In genomic region chr11:117239295-117239694, GRCh38 we compare ENCODE assay signal across 14 cellular contexts. TPM values are rescaled to one million over a fixed set of nuclear protein-coding genes. Genes with fewer than 3 reads are reported as not detected.
DNase-seq lines count a peak whose midpoint lies in the region; ATAC-seq, FAIRE-seq and TF ChIP-seq lines count a peak whose summit lies in the region.
"Had no signal": no experiment of that assay in that cellular context is flagged by ENCODE, and none has a peak within 500 bp of the region (broad histone marks: within the 10 kb centered on the region; RNA-seq: fewer than 3 reads in every experiment).

No MANE protein-coding gene starts in this region.

- TF ChIP-seq POLR2A in endothelial cell of umbilical vein (IDR thresholded peaks at IDR 0.05; ENCODE audit: low read depth, low read length): no peak

- BruUV-seq in Panc1 (replicated peaks; lab: Mats Ljungman, UMichigan) (no TSS peak), endothelial cell of umbilical vein (replicated peaks; lab: Mats Ljungman, UMichigan) (no TSS peak)

- FAIRE-seq in endothelial cell of umbilical vein (lab: Jason Lieb, UNC): peak; percentile 79

- no peaks in the 10 kb centered on the region for H3K9me3 ChIP-seq in Panc1 (ENCODE audit: control insufficient read depth, insufficient read depth, low read depth, low read length)
- H3K9me3 ChIP-seq in endothelial cell of umbilical vein (replicated peaks; ENCODE audit: control insufficient read depth, insufficient read depth, low read length): no peaks in the 10 kb centered on the region
- no peaks in the 10 kb centered on the region for H3K9me3 ChIP-seq in osteoblast (ENCODE audit: low read depth, low read length)

- H3K27ac ChIP-seq in Panc1 (ENCODE audit: low read length) (no peak overlapping the region), endothelial cell of umbilical vein (ENCODE audit: insufficient read depth, low read depth, low read length) (peak overlapping the region; percentile 52), osteoblast (ENCODE audit: low read depth, low read length) (peak overlapping the region; percentile 71)

- no peak overlapping the region for H3K9ac ChIP-seq in endothelial cell of umbilical vein (replicated peaks; ENCODE audit: extremely low read depth, insufficient read depth, low read length)

- H3K36me3 ChIP-seq in Panc1 (ENCODE audit: control insufficient read depth, insufficient read depth, low read length) (peaks cover 10% of the 10 kb centered on the region), endothelial cell of umbilical vein (ENCODE audit: control insufficient read depth in 2 of 2, extremely low read depth in 1 of 2, insufficient read depth in 2 of 2, low read length in 2 of 2) (peaks cover 3 to 6% of the 10 kb centered on the region in 2 experiments), osteoblast (ENCODE audit: insufficient read depth, low read length) (peaks cover 24% of the 10 kb centered on the region)

- H3K4me1 Mint-ChIP-seq in activated T-helper 1 cell treated with anti-CD3 and anti-CD28 coated beads, Interleukin-12 subunit alpha, Interleukin-12 subunit beta, Interleukin-2, Interleukin-4 antibody, amounts not matched to agents 30 ng/mL and 10 ng/mL and 1 ng/mL, durations not matched to agents 14 hours and 24 hours and 36 hours (ENCODE audit: low read depth): peaks cover 2% of the 10 kb centered on the region

- ATAC-seq in Panc1 (peak; percentile 83), GM21390 (IDR thresholded peaks at IDR 0.05; ENCODE audit: unreplicated experiment) (no peak)

- H2AFZ ChIP-seq in endothelial cell of umbilical vein (ENCODE audit: low read depth, low read length): no peak overlapping the region
- H2AFZ ChIP-seq in osteoblast (ENCODE audit: low read length): no peak overlapping the region

- CTCF ChIA-PET in Panc1 (lab: Charles Lee): no interaction called here
- CTCF ChIA-PET in endothelial cell of umbilical vein (lab: Charles Lee): interaction anchor here (0.6 to 2.1 kb wide), 6 partner anchors 17 to 814 kb away, joined by 3 to 6 read pairs (median 4); partner anchors contain the start of gene CEP164

- TF ChIP-seq CTCF in Panc1 (IDR thresholded peaks at IDR 0.05) (no peak), endothelial cell of umbilical vein (IDR thresholded peaks at IDR 0.05; ENCODE audit: extremely low read depth in 1 of 2, insufficient read depth in 1 of 2, low read depth in 1 of 2, low read length in 2 of 2) (peak; percentile 11 to 50), osteoblast (IDR thresholded peaks at IDR 0.05; ENCODE audit: extremely low read depth, low read depth, low read length) (peak; percentile 83)

- H4K20me1 ChIP-seq in endothelial cell of umbilical vein (replicated peaks; ENCODE audit: control insufficient read depth, extremely low read depth, insufficient read depth, low read length) (no peaks in the 10 kb centered on the region), osteoblast (ENCODE audit: insufficient read depth, low read length) (no peaks in the 10 kb centered on the region)

- dilution Hi-C loops in endothelial cell of umbilical vein (cut with MboI; ENCODE audit: extremely low pct_ligation_motif_present, low sequenced_read_pairs): no loop called here

- peaks cover 17% of the 10 kb centered on the region for H3K36me3 Mint-ChIP-seq in activated T-helper 1 cell treated with anti-CD3 and anti-CD28 coated beads, Interleukin-12 subunit alpha, Interleukin-12 subunit beta, Interleukin-2, Interleukin-4 antibody, amounts not matched to agents 30 ng/mL and 10 ng/mL and 1 ng/mL, durations not matched to agents 14 hours and 24 hours and 36 hours (ENCODE audit: low read depth)

- no peak overlapping the region for H3K4me3 ChIP-seq in Panc1 (ENCODE audit: low read depth in 2 of 2, low read length in 2 of 2)
- H3K4me3 ChIP-seq in endothelial cell of umbilical vein (replicated peaks in 1 of 3; ENCODE audit: insufficient read depth in 1 of 3, low read depth in 1 of 3, low read length in 3 of 3): no peak overlapping the region
- no peak overlapping the region for H3K4me3 ChIP-seq in osteoblast (ENCODE audit: insufficient read depth, low read length)

- DNase-seq in EH (ENCODE audit: low read depth): peak; percentile 98
- DNase-seq in Panc1 (ENCODE audit: low read depth, low spot score): no peak
- DNase-seq in endothelial cell of umbilical vein (ENCODE audit: low read depth, low spot score): peak; percentile 59
- peak; percentile 97 for DNase-seq in osteoblast (ENCODE audit: insufficient read length, low spot score, missing footprints)
- no peak for DNase-seq in activated effector memory CD4-positive, alpha-beta T cell treated with anti-CD3 and anti-CD28 coated beads, Interleukin-2, amount 50 U/mL, for 16 hours
- no peak for DNase-seq in activated T-helper 1 cell treated with anti-CD3 and anti-CD28 coated beads, Interleukin-12 subunit alpha, Interleukin-12 subunit beta, Interleukin-2, Interleukin-4 antibody, amounts not matched to agents 30 ng/mL and 10 ng/mL and 1 ng/mL, durations not matched to agents 14 hours and 24 hours and 36 hours (ENCODE audit: low spot score)
- no peak for DNase-seq in mucosa of gallbladder (ENCODE audit: low spot score)
- DNase-seq: activated CD4-positive, alpha-beta T cell treated with anti-CD3 and anti-CD28 coated beads, Interleukin-2, amount 50 U/mL, for 1 hour; DMS79 treated with DMSO at 0.1 percent for 48 hours; H7; NCI-H1930; SHP77 had no signal

- POLR2A ChIA-PET in Panc1 (lab: Charles Lee): no interaction called here
- POLR2A ChIA-PET in endothelial cell of umbilical vein (lab: Charles Lee): interaction anchor here (0.6 kb wide), 1 partner anchor 125 kb away, joined by 3 read pairs; no protein-coding TSS in a partner anchor

- no peaks in the 10 kb centered on the region for H3K9me3 Mint-ChIP-seq in activated T-helper 1 cell treated with anti-CD3 and anti-CD28 coated beads, Interleukin-12 subunit alpha, Interleukin-12 subunit beta, Interleukin-2, Interleukin-4 antibody, amounts not matched to agents 30 ng/mL and 10 ng/mL and 1 ng/mL, durations not matched to agents 14 hours and 24 hours and 36 hours
- H3K9me3 Mint-ChIP-seq: stimulated activated naive CD8-positive, alpha-beta T cell treated with anti-CD3 and anti-CD28 coated beads, Interleukin-15, Interleukin-2, amounts not matched to agents 100 ng/mL and 50 ng/mL, for 24 hours had no signal

- H3K4me1 ChIP-seq in Panc1 (ENCODE audit: control insufficient read depth, insufficient read depth, low read length): peaks cover under 1% of the 10 kb centered on the region
- peaks cover 11% of the 10 kb centered on the region for H3K4me1 ChIP-seq in endothelial cell of umbilical vein (ENCODE audit: control insufficient read depth, extremely low read depth, insufficient read depth, low read length)
- H3K4me1 ChIP-seq in osteoblast (ENCODE audit: insufficient read depth, low read length): peaks cover 12% of the 10 kb centered on the region

- H3K27me3 Mint-ChIP-seq in activated T-helper 1 cell treated with anti-CD3 and anti-CD28 coated beads, Interleukin-12 subunit alpha, Interleukin-12 subunit beta, Interleukin-2, Interleukin-4 antibody, amounts not matched to agents 30 ng/mL and 10 ng/mL and 1 ng/mL, durations not matched to agents 14 hours and 24 hours and 36 hours (ENCODE audit: insufficient read depth): no peaks in the 10 kb centered on the region
- H3K27me3 Mint-ChIP-seq: stimulated activated naive CD8-positive, alpha-beta T cell treated with anti-CD3 and anti-CD28 coated beads, Interleukin-15, Interleukin-2, amounts not matched to agents 100 ng/mL and 50 ng/mL, for 24 hours had no signal

- H3K27ac Mint-ChIP-seq in activated T-helper 1 cell treated with anti-CD3 and anti-CD28 coated beads, Interleukin-12 subunit alpha, Interleukin-12 subunit beta, Interleukin-2, Interleukin-4 antibody, amounts not matched to agents 30 ng/mL and 10 ng/mL and 1 ng/mL, durations not matched to agents 14 hours and 24 hours and 36 hours: no peak overlapping the region
- H3K27ac Mint-ChIP-seq: stimulated activated naive CD8-positive, alpha-beta T cell treated with anti-CD3 and anti-CD28 coated beads, Interleukin-15, Interleukin-2, amounts not matched to agents 100 ng/mL and 50 ng/mL, for 24 hours had no signal

- H3K9me1 ChIP-seq in endothelial cell of umbilical vein (replicated peaks; ENCODE audit: control insufficient read depth, extremely low read depth, insufficient read depth, low read length): no peaks in the 10 kb centered on the region

- in situ Hi-C loops in Panc1 (cut with HindIII; ENCODE audit: low pct_unique_long_range_greater_than_20kb, low sequenced_read_pairs): no loop called here

- no peak overlapping the region for H3K4me2 ChIP-seq in endothelial cell of umbilical vein (ENCODE audit: insufficient read depth, low read length)
- peak overlapping the region; percentile 14 for H3K4me2 ChIP-seq in osteoblast (ENCODE audit: insufficient read depth, low read length)

- no peaks in the 10 kb centered on the region for H3K27me3 ChIP-seq in Panc1 (ENCODE audit: control insufficient read depth, insufficient read depth, low read length)
- no peaks in the 10 kb centered on the region for H3K27me3 ChIP-seq in endothelial cell of umbilical vein (ENCODE audit: control insufficient read depth in 2 of 2, insufficient read depth in 2 of 2, low read length in 2 of 2)
- no peaks in the 10 kb centered on the region for H3K27me3 ChIP-seq in osteoblast (ENCODE audit: insufficient read depth, low read length)

- no peak overlapping the region for H3K4me3 Mint-ChIP-seq in activated T-helper 1 cell treated with anti-CD3 and anti-CD28 coated beads, Interleukin-12 subunit alpha, Interleukin-12 subunit beta, Interleukin-2, Interleukin-4 antibody, amounts not matched to agents 30 ng/mL and 10 ng/mL and 1 ng/mL, durations not matched to agents 14 hours and 24 hours and 36 hours
- H3K4me3 Mint-ChIP-seq: stimulated activated naive CD8-positive, alpha-beta T cell treated with anti-CD3 and anti-CD28 coated beads, Interleukin-15, Interleukin-2, amounts not matched to agents 100 ng/mL and 50 ng/mL, for 24 hours had no signal

- no peaks in the 10 kb centered on the region for H3K79me2 ChIP-seq in endothelial cell of umbilical vein (ENCODE audit: control insufficient read depth, insufficient read depth, low read length)
- peaks cover 12% of the 10 kb centered on the region for H3K79me2 ChIP-seq in osteoblast (ENCODE audit: insufficient read depth, low read length)

- intact Hi-C loops in Panc1 (cut with micrococcal nuclease; ENCODE audit: unreplicated experiment) (loop anchor here (5.0 kb wide), 1 partner anchor 78 kb away; the partner anchor contains the start of gene BACE1), endothelial cell of umbilical vein (cut with micrococcal nuclease) (loop anchor here (10.0 kb wide), 1 partner anchor 576 kb away; no protein-coding TSS in a partner anchor)
- intact Hi-C loops in activated T-helper 1 cell treated with anti-CD3 and anti-CD28 coated beads, Interleukin-12 subunit alpha, Interleukin-12 subunit beta, Interleukin-2, Interleukin-4 antibody, amounts not matched to agents 30 ng/mL and 10 ng/mL and 1 ng/mL, durations not matched to agents 14 hours and 24 hours and 36 hours (cut with micrococcal nuclease): no loop called here

RNA-seq across cellular contexts. Expression of gene RNF214, which starts 6.8 kb away (rescaled TPM):
- 39.7 TPM for total RNA-seq in Panc1 (2021; ENCODE audit: unreplicated experiment)
- 27.3 TPM for polyA plus RNA-seq in Panc1 (2012; ENCODE audit: insufficient read length)
- 26.1 and 28.2 TPM in 2 replicates for total RNA-seq in endothelial cell of umbilical vein
- polyA plus RNA-seq in endothelial cell of umbilical vein: 24.3 and 26.1 TPM in 2 replicates
- 14.3 and 15.1 TPM in 2 replicates for polyA plus RNA-seq in endothelial cell of umbilical vein (2011; cell fraction: cytosol; rRNA removed)
- 32.0 and 34.5 TPM in 2 replicates for polyA plus RNA-seq in endothelial cell of umbilical vein (2011; cell fraction: nucleus; rRNA removed)
- polyA plus RNA-seq in endothelial cell of umbilical vein (2012): 13.6 and 13.7 TPM in 2 replicates
- 32.4 and 34.5 TPM in 2 replicates for polyA minus RNA-seq in endothelial cell of umbilical vein
- 7.1 TPM for polyA minus RNA-seq in endothelial cell of umbilical vein (2011; cell fraction: cytosol; rRNA and poly(A)+ RNA removed)
- 19.2 and 20.7 TPM in 2 replicates for polyA minus RNA-seq in endothelial cell of umbilical vein (2011; cell fraction: nucleus; rRNA and poly(A)+ RNA removed)
- 13.4 and 14.7 TPM in 2 replicates for total RNA-seq in osteoblast
- total RNA-seq in activated T-helper 1 cell treated with anti-CD3 and anti-CD28 coated beads, Interleukin-12 subunit alpha, Interleukin-12 subunit beta, Interleukin-2, Interleukin-4 antibody, amounts not matched to agents 30 ng/mL and 10 ng/mL and 1 ng/mL, durations not matched to agents 14 hours and 24 hours and 36 hours: 18.5 and 26.3 TPM in 2 replicates
- 30.5 TPM for total RNA-seq in mucosa of gallbladder

RNA-seq across cellular contexts. Expression of gene PCSK7, which starts 7.4 kb away (rescaled TPM):
- 60.6 TPM for total RNA-seq in Panc1 (2021; ENCODE audit: unreplicated experiment)
- polyA plus RNA-seq in Panc1 (2012; ENCODE audit: insufficient read length): 44.4 TPM
- 68.0 and 72.7 TPM in 2 replicates for total RNA-seq in endothelial cell of umbilical vein
- 40.8 and 43.2 TPM in 2 replicates for polyA plus RNA-seq in endothelial cell of umbilical vein
- polyA plus RNA-seq in endothelial cell of umbilical vein (2011; cell fraction: cytosol; rRNA removed): 35.5 and 39.8 TPM in 2 replicates
- 123 and 126 TPM in 2 replicates for polyA plus RNA-seq in endothelial cell of umbilical vein (2011; cell fraction: nucleus; rRNA removed)
- 40.9 and 41.6 TPM in 2 replicates for polyA plus RNA-seq in endothelial cell of umbilical vein (2012)
- polyA minus RNA-seq in endothelial cell of umbilical vein: 58.7 and 60.5 TPM in 2 replicates
- polyA minus RNA-seq in endothelial cell of umbilical vein (2011; cell fraction: cytosol; rRNA and poly(A)+ RNA removed): 13.3 TPM
- 45.2 and 48.0 TPM in 2 replicates for polyA minus RNA-seq in endothelial cell of umbilical vein (2011; cell fraction: nucleus; rRNA and poly(A)+ RNA removed)
- 44.5 and 51.9 TPM in 2 replicates for total RNA-seq in osteoblast
- total RNA-seq in activated T-helper 1 cell treated with anti-CD3 and anti-CD28 coated beads, Interleukin-12 subunit alpha, Interleukin-12 subunit beta, Interleukin-2, Interleukin-4 antibody, amounts not matched to agents 30 ng/mL and 10 ng/mL and 1 ng/mL, durations not matched to agents 14 hours and 24 hours and 36 hours: 151 and 154 TPM in 2 replicates
- 67.0 TPM for total RNA-seq in mucosa of gallbladder

RNA-seq across cellular contexts. Expression of gene TAGLN, which starts 40.1 kb away (rescaled TPM):
- total RNA-seq in Panc1 (2021; ENCODE audit: unreplicated experiment): 6.4 TPM
- polyA plus RNA-seq in Panc1 (2012; ENCODE audit: insufficient read length): 3.9 TPM
- 17.9 and 20.8 TPM in 2 replicates for total RNA-seq in endothelial cell of umbilical vein
- polyA plus RNA-seq in endothelial cell of umbilical vein: 113 and 159 TPM in 2 replicates
- 165 and 174 TPM in 2 replicates for polyA plus RNA-seq in endothelial cell of umbilical vein (2011; cell fraction: cytosol; rRNA removed)
- polyA plus RNA-seq in endothelial cell of umbilical vein (2011; cell fraction: nucleus; rRNA removed): 80.4 and 84.5 TPM in 2 replicates
- polyA plus RNA-seq in endothelial cell of umbilical vein (2012): 49.4 and 88.3 TPM in 2 replicates
- polyA minus RNA-seq in endothelial cell of umbilical vein: 59.3 and 82.9 TPM in 2 replicates
- polyA minus RNA-seq in endothelial cell of umbilical vein (2011; cell fraction: cytosol; rRNA and poly(A)+ RNA removed): 3.1 TPM
- polyA minus RNA-seq in endothelial cell of umbilical vein (2011; cell fraction: nucleus; rRNA and poly(A)+ RNA removed): 11.1 and 15.0 TPM in 2 replicates
- 3,614 and 3,853 TPM in 2 replicates for total RNA-seq in osteoblast
- total RNA-seq in activated T-helper 1 cell treated with anti-CD3 and anti-CD28 coated beads, Interleukin-12 subunit alpha, Interleukin-12 subunit beta, Interleukin-2, Interleukin-4 antibody, amounts not matched to agents 30 ng/mL and 10 ng/mL and 1 ng/mL, durations not matched to agents 14 hours and 24 hours and 36 hours: 2.9 and 4.6 TPM in 2 replicates
- 2,517 TPM for total RNA-seq in mucosa of gallbladder

RNA-seq across cellular contexts. Expression of gene BACE1-AS, which starts 51.9 kb away (rescaled TPM):
- total RNA-seq in Panc1 (2021; ENCODE audit: unreplicated experiment) (10.8 TPM), endothelial cell of umbilical vein (6.1 and 7.6 TPM in 2 replicates), osteoblast (3.5 and 4.0 TPM in 2 replicates), mucosa of gallbladder (10.2 TPM)
- polyA plus RNA-seq in Panc1 (2012; ENCODE audit: insufficient read length): 3.8 TPM
- polyA plus RNA-seq in endothelial cell of umbilical vein: 8.1 and 9.3 TPM in 2 replicates
- 4.5 and 5.3 TPM in 2 replicates for polyA plus RNA-seq in endothelial cell of umbilical vein (2011; cell fraction: cytosol; rRNA removed)
- polyA plus RNA-seq in endothelial cell of umbilical vein (2011; cell fraction: nucleus; rRNA removed): 13.0 and 13.3 TPM in 2 replicates
- polyA plus RNA-seq in endothelial cell of umbilical vein (2012): 4.1 and 5.1 TPM in 2 replicates
- polyA minus RNA-seq in endothelial cell of umbilical vein: 12.8 and 15.6 TPM in 2 replicates
- polyA minus RNA-seq in endothelial cell of umbilical vein (2011; cell fraction: cytosol; rRNA and poly(A)+ RNA removed): 3.2 TPM
- 7.8 and 10.6 TPM in 2 replicates for polyA minus RNA-seq in endothelial cell of umbilical vein (2011; cell fraction: nucleus; rRNA and poly(A)+ RNA removed)
- 4.8 and 5.7 TPM in 2 replicates for total RNA-seq in activated T-helper 1 cell treated with anti-CD3 and anti-CD28 coated beads, Interleukin-12 subunit alpha, Interleukin-12 subunit beta, Interleukin-2, Interleukin-4 antibody, amounts not matched to agents 30 ng/mL and 10 ng/mL and 1 ng/mL, durations not matched to agents 14 hours and 24 hours and 36 hours

Comparison
In these comparisons a context has a peak if more than half of its experiments do, and no peak if none do; other contexts are left out.
1. DNase-seq: peak in EH (single experiment), endothelial cell of umbilical vein (single experiment) and osteoblast (single experiment); none in Panc1 (single experiment), activated effector memory CD4-positive, alpha-beta T cell treated with anti-CD3 and anti-CD28 coated beads, Interleukin-2, amount 50 U/mL, for 16 hours (single experiment), activated T-helper 1 cell treated with anti-CD3 and anti-CD28 coated beads, Interleukin-12 subunit alpha, Interleukin-12 subunit beta, Interleukin-2, Interleukin-4 antibody, amounts not matched to agents 30 ng/mL and 10 ng/mL and 1 ng/mL, durations not matched to agents 14 hours and 24 hours and 36 hours (single experiment) and mucosa of gallbladder (single experiment).
2. RNA of gene TAGLN, which starts 40.1 kb away (total RNA-seq): 3,614 to 3,853 TPM in osteoblast and 2,517 TPM in mucosa of gallbladder (single experiment); 17.9 to 20.8 TPM in endothelial cell of umbilical vein, 6.4 TPM in Panc1 (single experiment) and 2.9 to 4.6 TPM in activated T-helper 1 cell treated with anti-CD3 and anti-CD28 coated beads, Interleukin-12 subunit alpha, Interleukin-12 subunit beta, Interleukin-2, Interleukin-4 antibody, amounts not matched to agents 30 ng/mL and 10 ng/mL and 1 ng/mL, durations not matched to agents 14 hours and 24 hours and 36 hours; every median in the first group is over 100 times any median in the second.